ENCODE assay signal across 21 cellular contexts in genomic region chr21:31255846-31256395, GRCh38.
DNase-seq lines count a peak whose midpoint lies in the region; FAIRE-seq and TF ChIP-seq lines count a peak whose summit lies in the region.
"Had no signal": no experiment of that assay in that cellular context is flagged by ENCODE, and none has a peak within 500 bp of the region (broad histone marks: within the 10 kb centered on the region; RNA-seq: fewer than 3 reads in every experiment).

No MANE protein-coding gene starts in this region.

- no peaks in the 10 kb centered on the region for H3K27me3 Mint-ChIP-seq in T-helper 2 cell treated with Interferon-gamma antibody and Interleukin-4, amounts not matched to agents 5 μg/mL and 100 μg/mL, for 36 hours (ENCODE audit: low read depth)
- H3K27me3 Mint-ChIP-seq: CD4-positive, alpha-beta T cell had no signal

- H3K9ac ChIP-seq in kidney (ENCODE audit: low read length in 2 of 2): no peak overlapping the region

- H3K4me1 ChIP-seq in kidney (ENCODE audit: control insufficient read depth in 1 of 2, insufficient read depth in 1 of 2, low read depth in 1 of 2, low read length in 2 of 2): no peaks in the 10 kb centered on the region
- H3K4me1 ChIP-seq: BE2C had no signal

- no peaks in the 10 kb centered on the region for H3K36me3 ChIP-seq in kidney (ENCODE audit: control insufficient read depth in 1 of 2, insufficient read depth in 2 of 2, low read length in 2 of 2)
- H3K36me3 ChIP-seq: BE2C had no signal

- H3K4me3 ChIP-seq in skeletal muscle cell (ENCODE audit: low read depth, low read length) (no peak overlapping the region), kidney (ENCODE audit: low read length in 2 of 2) (no peak overlapping the region)
- H3K4me3 ChIP-seq: GM12878 had no signal

- H3K36me3 Mint-ChIP-seq in T-helper 2 cell treated with Interferon-gamma antibody and Interleukin-4, amounts not matched to agents 5 μg/mL and 100 μg/mL, for 36 hours (ENCODE audit: low read depth): no peaks in the 10 kb centered on the region

- no peaks in the 10 kb centered on the region for H3K9me3 Mint-ChIP-seq in T-helper 2 cell treated with Interferon-gamma antibody and Interleukin-4, amounts not matched to agents 5 μg/mL and 100 μg/mL, for 36 hours
- H3K9me3 Mint-ChIP-seq: CD4-positive, alpha-beta T cell had no signal

- no peaks in the 10 kb centered on the region for H3K9me3 ChIP-seq in kidney (ENCODE audit: control insufficient read depth in 1 of 2, low read length in 2 of 2)
- H3K9me3 ChIP-seq: BE2C had no signal

- no peak overlapping the region for H3K4me3 Mint-ChIP-seq in T-helper 2 cell treated with Interferon-gamma antibody and Interleukin-4, amounts not matched to agents 5 μg/mL and 100 μg/mL, for 36 hours
- H3K4me3 Mint-ChIP-seq: CD4-positive, alpha-beta T cell had no signal

- no peaks in the 10 kb centered on the region for H3K4me1 Mint-ChIP-seq in T-helper 2 cell treated with Interferon-gamma antibody and Interleukin-4, amounts not matched to agents 5 μg/mL and 100 μg/mL, for 36 hours (ENCODE audit: low read depth)

- H3K27ac ChIP-seq in kidney (ENCODE audit: low read depth in 2 of 2, low read length in 2 of 2): no peak overlapping the region

- no peak overlapping the region for H3K27ac Mint-ChIP-seq in T-helper 2 cell treated with Interferon-gamma antibody and Interleukin-4, amounts not matched to agents 5 μg/mL and 100 μg/mL, for 36 hours
- H3K27ac Mint-ChIP-seq: CD4-positive, alpha-beta T cell had no signal

- intact Hi-C loops in kidney (cut with DNase I): no loop called here

- peak; percentile 50 for DNase-seq in NCI-H2171 treated with DMSO at 0.1 percent for 48 hours (lab: John Stamatoyannopoulos, UW)
- no peak for DNase-seq in NCI-H2171 (lab: John Stamatoyannopoulos, UW)
- peak; percentile 61 for DNase-seq in NCI-H446 (lab: John Stamatoyannopoulos, UW)
- DNase-seq in left kidney (ENCODE audit: low read depth, low spot score): peak; percentile 5
- DNase-seq in skeletal muscle cell (ENCODE audit: low read depth): peak; percentile 16
- DNase-seq in T-helper 2 cell treated with Interferon-gamma antibody and Interleukin-4, amounts not matched to agents 5 μg/mL and 100 μg/mL, for 36 hours (ENCODE audit: low spot score): no peak
- DNase-seq in SIG-M5 (lab: John Stamatoyannopoulos, UW): no peak
- DNase-seq in kidney: no peak
- DNase-seq: 8988T; BE2C; Calu3; CD4-positive, alpha-beta T cell; DND-41; GDM1; HCEC 1CT; IMR-90; Kasumi-1; NCI-H2029 treated with DMSO at 0.1 percent for 48 hours; SHP77 had no signal

- no peak for FAIRE-seq in kidney (lab: Jason Lieb, UNC)
- FAIRE-seq: GM12878, GM18507 had no signal

- no peak for TF ChIP-seq CTCF in kidney (IDR thresholded peaks at IDR 0.05; ENCODE audit: borderline replicate concordance, extremely low read depth, insufficient read depth)

Comparison
In these comparisons a context has a peak if more than half of its experiments do, and no peak if none do; other contexts are left out.
1. DNase-seq: peak in NCI-H2171 treated with DMSO at 0.1 percent for 48 hours (single experiment), NCI-H446 (2 of 2), left kidney (single experiment) and skeletal muscle cell (single experiment); none in NCI-H2171 (single experiment), T-helper 2 cell treated with Interferon-gamma antibody and Interleukin-4, amounts not matched to agents 5 μg/mL and 100 μg/mL, for 36 hours (single experiment), SIG-M5 (single experiment) and kidney (single experiment).